In the genomic region with DNA sequence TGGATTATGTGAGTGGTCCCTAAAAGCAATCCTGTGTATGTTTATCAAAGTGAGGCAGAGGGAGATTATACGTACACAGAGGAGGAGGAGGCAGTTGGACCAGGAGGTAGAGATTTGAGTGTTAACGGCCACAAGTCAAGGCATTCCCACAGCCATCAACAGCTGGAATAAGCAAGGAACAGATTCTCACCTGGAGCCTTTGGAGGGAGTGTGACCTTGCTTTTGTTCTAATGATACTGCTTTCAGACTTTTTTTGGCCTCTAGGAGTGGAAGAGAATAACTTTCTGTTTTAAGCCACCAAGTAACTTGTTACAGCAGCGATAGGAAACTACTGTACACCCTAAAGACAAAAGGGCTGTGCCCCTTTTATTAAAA, we compare ENCODE assay signal across 10 cellular contexts. TPM values are rescaled to one million over a fixed set of nuclear protein-coding genes. Genes with fewer than 3 reads are reported as not detected.
A peak's percentile ranks its signal among the peaks of the same experiment; 100 is the strongest.
DNase-seq lines count a peak whose midpoint lies in the region; ATAC-seq and TF ChIP-seq lines count a peak whose summit lies in the region.
"Had no signal": no experiment of that assay in that cellular context is flagged by ENCODE, and none has a peak within 500 bp of the region (broad histone marks: within the 10 kb centered on the region; RNA-seq: fewer than 3 reads in every experiment).

No MANE protein-coding gene starts in this region.

- H3K4me1 ChIP-seq in heart left ventricle (peaks cover 0 to 44% (median 18%) of the 10 kb centered on the region in 12 donors), right atrium auricular region (no peaks in the 10 kb centered on the region), right lobe of liver (peaks cover 0 to 7% (median 1%) of the 10 kb centered on the region in 4 donors), upper lobe of right lung (no peaks in the 10 kb centered on the region)

- H3K27me3 Mint-ChIP-seq in activated naive CD8-positive, alpha-beta T cell treated with anti-CD3 and anti-CD28 coated beads for 36 hours = no peaks in the 10 kb centered on the region

- TF ChIP-seq POLR2A in heart left ventricle (IDR thresholded peaks at IDR 0.05) (no peak), right lobe of liver (IDR thresholded peaks at IDR 0.05) (no peak)

- no peaks in the 10 kb centered on the region for H3K27me3 ChIP-seq in heart left ventricle
- no peaks in the 10 kb centered on the region for H3K27me3 ChIP-seq in right atrium auricular region
- no peaks in the 10 kb centered on the region for H3K27me3 ChIP-seq in right lobe of liver
- no peaks in the 10 kb centered on the region for H3K27me3 ChIP-seq in upper lobe of right lung

- peak overlapping the region; percentile 9 for H3K4me3 Mint-ChIP-seq in activated naive CD8-positive, alpha-beta T cell treated with anti-CD3 and anti-CD28 coated beads for 36 hours

- H3K4me1 Mint-ChIP-seq in activated naive CD8-positive, alpha-beta T cell treated with anti-CD3 and anti-CD28 coated beads for 36 hours = peaks cover 46% of the 10 kb centered on the region

- TF ChIP-seq CTCF in heart left ventricle (IDR thresholded peaks at IDR 0.05) (peak in 1 of 12 donors; percentile 25), right atrium auricular region (IDR thresholded peaks at IDR 0.05) (no peak), right lobe of liver (IDR thresholded peaks at IDR 0.05) (no peak), upper lobe of right lung (IDR thresholded peaks at IDR 0.05) (no peak)

- H3K27ac ChIP-seq in heart left ventricle = peak overlapping the region; percentile 3 to 75 (median 54)
- H3K27ac ChIP-seq in right atrium auricular region = no peak overlapping the region
- peak overlapping the region in 1 of 3 donors; percentile 26 for H3K27ac ChIP-seq in right lobe of liver
- H3K27ac ChIP-seq in upper lobe of right lung = peak overlapping the region; percentile 2
- H3K27ac ChIP-seq: epithelial cell of prostate, RWPE1 had no signal

- peaks cover 10% of the 10 kb centered on the region for H3K9me3 Mint-ChIP-seq in activated naive CD8-positive, alpha-beta T cell treated with anti-CD3 and anti-CD28 coated beads for 36 hours

- 34 to 46% (median 40%) methylated on average over 3 of the region's 3 CpGs for WGBS in heart left ventricle, 4 donors
- WGBS in right lobe of liver (ENCODE audit: insufficient coverage, low coverage, low lambda C conversion rate, missing lambda C conversion rate) = 76% methylated on average over 3 of the region's 3 CpGs

- peaks cover 53% of the 10 kb centered on the region for H3K36me3 Mint-ChIP-seq in activated naive CD8-positive, alpha-beta T cell treated with anti-CD3 and anti-CD28 coated beads for 36 hours

- H3K27ac Mint-ChIP-seq in activated naive CD8-positive, alpha-beta T cell treated with anti-CD3 and anti-CD28 coated beads for 36 hours = peak overlapping the region; percentile 54

- ATAC-seq in heart left ventricle (peak in 3 of 4 donors; percentile 27 to 37 (median 33)), right lobe of liver (peak in 3 of 4 donors; percentile 23 to 33 (median 30)), upper lobe of right lung (no peak)

- intact Hi-C loops in heart left ventricle (cut with DNase I) (no loop called here), right lobe of liver (cut with DNase I) (no loop called here), upper lobe of right lung (cut with DNase I) (no loop called here)

- H3K9me3 ChIP-seq in heart left ventricle (peaks cover 0 to 15% (median 0%) of the 10 kb centered on the region in 12 donors), right atrium auricular region (no peaks in the 10 kb centered on the region), right lobe of liver (no peaks in the 10 kb centered on the region), upper lobe of right lung (no peaks in the 10 kb centered on the region)

- H3K36me3 ChIP-seq in heart left ventricle (no peaks in the 10 kb centered on the region), right atrium auricular region (no peaks in the 10 kb centered on the region), right lobe of liver (no peaks in the 10 kb centered on the region), upper lobe of right lung (no peaks in the 10 kb centered on the region)

- peak overlapping the region in 4 of 12 donors; percentile 6 to 31 (median 19) for H3K4me3 ChIP-seq in heart left ventricle
- H3K4me3 ChIP-seq in right atrium auricular region = no peak overlapping the region
- H3K4me3 ChIP-seq in right lobe of liver = no peak overlapping the region
- H3K4me3 ChIP-seq in upper lobe of right lung = no peak overlapping the region

- DNase-seq in heart left ventricle (no peak), right atrium auricular region (ENCODE audit: low spot score) (no peak), right lobe of liver (no peak), upper lobe of right lung (no peak), SW 1271 (lab: John Stamatoyannopoulos, UW) (no peak), NCI-H1694 treated with DMSO at 0.1 percent for 48 hours (lab: John Stamatoyannopoulos, UW) (no peak), NCI-H1092 (lab: John Stamatoyannopoulos, UW) (no peak)
- no peak for DNase-seq in activated naive CD8-positive, alpha-beta T cell treated with anti-CD3 and anti-CD28 coated beads for 36 hours

RNA-seq across cellular contexts. Expression of a gene that starts 18.1 kb away (rescaled TPM):
- total RNA-seq in heart left ventricle (10 to 100 TPM; 32.6 to 70.2 (median 46.9) TPM), right atrium auricular region (10 to 100 TPM; 13.2 to 14.3 TPM), right lobe of liver (10 to 100 TPM; 11.1 to 14.0 (median 12.0) TPM), upper lobe of right lung (16.5 TPM)
- polyA plus RNA-seq in heart left ventricle = 10 to 100 TPM in 1 of 2 donors, 1 to 10 TPM in 1; 9.8 to 22.9 TPM
- 10 to 100 TPM; 26.6 to 31.5 TPM for total RNA-seq in activated naive CD8-positive, alpha-beta T cell treated with anti-CD3 and anti-CD28 coated beads for 36 hours

Comparison
In these comparisons a context has a peak if more than half of its experiments do, and no peak if none do; other contexts are left out.
1. H3K27ac ChIP-seq: peak in heart left ventricle (12 of 12) and upper lobe of right lung (single experiment); none in right atrium auricular region (0 of 2).